28 cellular contexts compared by ENCODE assay signal in genomic region chr1:34899906-34900305, GRCh38. TPM values are rescaled to one million over a fixed set of nuclear protein-coding genes. Genes with fewer than 3 reads are reported as not detected.
"Had no signal": no experiment of that assay in that cellular context is flagged by ENCODE, and none has a peak within 500 bp of the region (broad histone marks: within the 10 kb centered on the region; RNA-seq: fewer than 3 reads in every experiment).

No MANE protein-coding gene starts in this region.

- H3K4me1 ChIP-seq: adrenal gland, ascending aorta, breast epithelium, esophagus squamous epithelium had no signal

- H3K27ac ChIP-seq: adrenal gland, ascending aorta, breast epithelium, cardiac muscle cell, epithelial cell of prostate, esophagus squamous epithelium, gastroesophageal sphincter, heart right ventricle had no signal

- H3K4me3 ChIP-seq: adrenal gland, ascending aorta, breast epithelium, cardiac muscle cell, esophagus squamous epithelium, gastroesophageal sphincter, heart right ventricle had no signal

- H3K36me3 ChIP-seq: adrenal gland, ascending aorta, breast epithelium, cardiac muscle cell, esophagus squamous epithelium, gastroesophageal sphincter, heart right ventricle had no signal

- DNase-seq: activated CD4-positive, alpha-beta memory T cell treated with anti-CD3 and anti-CD28 coated beads for 36 hours; activated CD4-positive, alpha-beta T cell treated with anti-CD3 and anti-CD28 coated beads for 36 hours; activated CD4-positive, alpha-beta T cell treated with anti-CD3 and anti-CD28 coated beads, Interleukin-2, amount 10 ng/mL, durations not matched to agents 24 days and 14 days; activated CD4-positive, CD25-positive, alpha-beta regulatory T cell; activated CD4-positive, CD25-positive, alpha-beta regulatory T cell treated with anti-CD3 and anti-CD28 coated beads, Interleukin-2, amount 50 U/mL, for 72 hours; activated CD8-positive, alpha-beta T cell treated with anti-CD3 and anti-CD28 coated beads, Interleukin-2, amount 10 ng/mL, durations not matched to agents 7 days and 5 days; activated effector memory CD4-positive, alpha-beta T cell treated with Interleukin-2 at 50 U/mL for 16 hours; activated naive CD4-positive, alpha-beta T cell treated with anti-CD3 and anti-CD28 coated beads for 36 hours; activated naive CD8-positive, alpha-beta T cell treated with anti-CD3 and anti-CD28 coated beads for 36 hours; activated naive CD8-positive, alpha-beta T cell treated with anti-CD3 and anti-CD28 coated beads, Interleukin-2, amount 50 U/mL, for 24 hours; activated T-cell treated with anti-CD3 and anti-CD28 coated beads, Interleukin-2, amount 50 U/mL, for 4 hours; amygdala; cortex of kidney; dermis blood vessel endothelial cell; effector CD4-positive, alpha-beta T cell; effector memory CD8-positive, alpha-beta T cell; esophagus squamous epithelium; foreskin melanocyte; heart right ventricle; T-helper 1 cell; T-helper 17 cell had no signal

- H3K27me3 ChIP-seq: adrenal gland, ascending aorta, cardiac muscle cell had no signal

- H3K9me3 ChIP-seq: adrenal gland, ascending aorta, breast epithelium, esophagus squamous epithelium, gastroesophageal sphincter, heart right ventricle had no signal

RNA-seq across cellular contexts. Expression of gene DLGAP3, which starts 29.5 kb away (rescaled TPM):
- total RNA-seq: ascending aorta, fibroblast of lung had no signal
